ENCODE assay signal across 15 cellular contexts in genomic region chr19:41554902-41555301, GRCh38. TPM values are rescaled to one million over a fixed set of nuclear protein-coding genes. Genes with fewer than 3 reads are reported as not detected.
DNase-seq lines count a peak whose midpoint lies in the region; ATAC-seq lines count a peak whose summit lies in the region.
"Had no signal": no experiment of that assay in that cellular context is flagged by ENCODE, and none has a peak within 500 bp of the region (broad histone marks: within the 10 kb centered on the region; RNA-seq: fewer than 3 reads in every experiment).

No MANE protein-coding gene starts in this region.

- peak; percentile 60 for DNase-seq in activated naive CD4-positive, alpha-beta T cell treated with anti-CD3 and anti-CD28 coated beads for 36 hours
- DNase-seq in activated naive CD4-positive, alpha-beta T cell (lab: John Stamatoyannopoulos, UW): no peak
- DNase-seq in RPMI8226: peak; percentile 10
- peak; percentile 64 for DNase-seq in dermis blood vessel endothelial cell
- DNase-seq in stimulated activated naive CD8-positive, alpha-beta T cell treated with anti-CD3 and anti-CD28 coated beads, Interleukin-15, amount 100 ng/mL, for 72 hours: no peak
- no peak for DNase-seq in NCI-H748 treated with DMSO at 0.1 percent for 48 hours (lab: John Stamatoyannopoulos, UW)
- DNase-seq: adrenal gland, cortex of kidney, left cardiac atrium, NCI-H345, WERI-Rb-1 had no signal

- peaks cover 7% of the 10 kb centered on the region for H3K9me3 Mint-ChIP-seq in activated naive CD4-positive, alpha-beta T cell treated with anti-CD3 and anti-CD28 coated beads for 36 hours
- H3K9me3 Mint-ChIP-seq in stimulated activated naive CD8-positive, alpha-beta T cell treated with anti-CD3 and anti-CD28 coated beads, Interleukin-15, amount 100 ng/mL, for 72 hours: no peaks in the 10 kb centered on the region

- peak; percentile 64 for ATAC-seq in stimulated activated naive CD8-positive, alpha-beta T cell treated with anti-CD3 and anti-CD28 coated beads, Interleukin-15, amount 100 ng/mL, for 72 hours
- ATAC-seq in GM21786 (IDR thresholded peaks at IDR 0.05; ENCODE audit: unreplicated experiment) (no peak), HG03025 (IDR thresholded peaks at IDR 0.05; ENCODE audit: low FRiP score, unreplicated experiment) (no peak)

- H3K27ac Mint-ChIP-seq in activated naive CD4-positive, alpha-beta T cell treated with anti-CD3 and anti-CD28 coated beads for 36 hours: peak overlapping the region; percentile 100
- H3K27ac Mint-ChIP-seq in stimulated activated naive CD8-positive, alpha-beta T cell treated with anti-CD3 and anti-CD28 coated beads, Interleukin-15, amount 100 ng/mL, for 72 hours: peak overlapping the region; percentile 12 to 73

- no peaks in the 10 kb centered on the region for H3K27me3 Mint-ChIP-seq in activated naive CD4-positive, alpha-beta T cell treated with anti-CD3 and anti-CD28 coated beads for 36 hours (ENCODE audit: low read depth)
- H3K27me3 Mint-ChIP-seq in stimulated activated naive CD8-positive, alpha-beta T cell treated with anti-CD3 and anti-CD28 coated beads, Interleukin-15, amount 100 ng/mL, for 72 hours: no peaks in the 10 kb centered on the region

- H3K4me3 Mint-ChIP-seq in activated naive CD4-positive, alpha-beta T cell treated with anti-CD3 and anti-CD28 coated beads for 36 hours: peak overlapping the region; percentile 37
- H3K4me3 Mint-ChIP-seq in stimulated activated naive CD8-positive, alpha-beta T cell treated with anti-CD3 and anti-CD28 coated beads, Interleukin-15, amount 100 ng/mL, for 72 hours: peak overlapping the region; percentile 58 to 91

- CTCF ChIA-PET in activated naive CD4-positive, alpha-beta T cell treated with anti-CD3 and anti-CD28 coated beads for 36 hours (lab: Charles Lee): interaction anchor here (0.6 to 2.6 kb wide), 7 partner anchors 9 to 246 kb away, joined by 4 to 22 read pairs (median 5); no protein-coding TSS in a partner anchor

- peaks cover 66% of the 10 kb centered on the region for H3K4me1 Mint-ChIP-seq in activated naive CD4-positive, alpha-beta T cell treated with anti-CD3 and anti-CD28 coated beads for 36 hours (ENCODE audit: low read depth)
- peaks cover 63% of the 10 kb centered on the region for H3K4me1 Mint-ChIP-seq in stimulated activated naive CD8-positive, alpha-beta T cell treated with anti-CD3 and anti-CD28 coated beads, Interleukin-15, amount 100 ng/mL, for 72 hours

- intact Hi-C loops in activated naive CD4-positive, alpha-beta T cell treated with anti-CD3 and anti-CD28 coated beads for 36 hours (cut with micrococcal nuclease): loop anchor here (1.0 to 10.0 kb wide), 3 partner anchors 8 to 330 kb away; partner anchors contain the start of gene ARHGEF1

- H3K36me3 Mint-ChIP-seq in activated naive CD4-positive, alpha-beta T cell treated with anti-CD3 and anti-CD28 coated beads for 36 hours (ENCODE audit: low read depth): peaks cover 69% of the 10 kb centered on the region

RNA-seq across cellular contexts. Expression of gene CEACAM21, which starts 21.1 kb away (rescaled TPM):
- total RNA-seq in activated naive CD4-positive, alpha-beta T cell treated with anti-CD3 and anti-CD28 coated beads for 36 hours: 10 to 100 TPM; 32.2 to 33.6 TPM
- 3.2 and 9.4 TPM in 2 replicates for total RNA-seq in dermis blood vessel endothelial cell
- total RNA-seq: fibroblast of villous mesenchyme, RPMI7951 had no signal

Comparison
In these comparisons a context has a peak if more than half of its experiments do, and no peak if none do; other contexts are left out.
1. DNase-seq: peak in activated naive CD4-positive, alpha-beta T cell treated with anti-CD3 and anti-CD28 coated beads for 36 hours (single experiment), RPMI8226 (single experiment) and dermis blood vessel endothelial cell (single experiment); none in activated naive CD4-positive, alpha-beta T cell (0 of 4), stimulated activated naive CD8-positive, alpha-beta T cell treated with anti-CD3 and anti-CD28 coated beads, Interleukin-15, amount 100 ng/mL, for 72 hours (0 of 2) and NCI-H748 treated with DMSO at 0.1 percent for 48 hours (single experiment).